ENCODE assay signal across 16 cellular contexts in the genomic region with DNA sequence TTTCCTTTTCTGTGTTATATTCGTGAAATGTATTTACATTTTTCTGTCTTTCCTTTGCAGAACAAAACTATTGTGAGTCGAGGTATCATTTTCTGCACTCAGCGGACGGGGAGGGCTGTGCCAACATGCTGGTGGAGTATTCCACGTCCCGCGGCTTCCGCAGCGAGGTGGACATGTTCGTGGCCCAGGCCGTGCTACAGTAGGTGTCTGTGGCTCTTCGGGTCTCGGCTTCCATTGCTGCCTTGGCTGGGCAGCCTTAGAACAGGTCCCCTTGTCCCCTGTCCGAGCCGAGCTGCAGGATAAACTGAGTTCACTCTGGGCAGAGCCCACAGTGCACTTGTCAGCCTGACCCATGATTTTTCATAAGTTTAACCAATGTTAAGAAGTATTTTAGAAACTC. TPM values are rescaled to one million over a fixed set of nuclear protein-coding genes. Genes with fewer than 3 reads are reported as not detected.
DNase-seq lines count a peak whose midpoint lies in the region; ATAC-seq and TF ChIP-seq lines count a peak whose summit lies in the region.
"Had no signal": no experiment of that assay in that cellular context is flagged by ENCODE, and none has a peak within 500 bp of the region (broad histone marks: within the 10 kb centered on the region; RNA-seq: fewer than 3 reads in every experiment).

No MANE protein-coding gene starts in this region.

- H3K4me1 ChIP-seq in spleen = peaks cover 0 to 11% (median under 1%) of the 10 kb centered on the region in 6 donors
- H3K4me1 ChIP-seq: A549, BE2C had no signal

- no peak for TF ChIP-seq POLR2A in spleen (IDR thresholded peaks at IDR 0.05)

- TF ChIP-seq CTCF in natural killer cell (IDR thresholded peaks at IDR 0.05) (no peak), RWPE1 (conservative IDR thresholded peaks at IDR 0.05; ENCODE audit: low read depth) (no peak), spleen (IDR thresholded peaks at IDR 0.05 in 8 of 11, conservative IDR thresholded peaks at IDR 0.05 in 3 of 11) (no peak)

- DNase-seq in natural killer cell treated with Interleukin-12 subunit alpha and Interleukin-12 subunit beta and Interleukin-15 and Interleukin-18, amount 100 ng/mL, for 72 hours (ENCODE audit: low spot score) = peak; percentile 40
- DNase-seq in natural killer cell (no peak), RWPE1 (ENCODE audit: low spot score) (no peak), spleen (peak; percentile 63), NCI-H1105 treated with DMSO at 0.1 percent for 48 hours (lab: John Stamatoyannopoulos, UW) (no peak)
- DNase-seq in central memory CD8-positive, alpha-beta T cell (ENCODE audit: low spot score in 2 of 2) = no peak
- DNase-seq in activated effector memory CD4-positive, alpha-beta T cell treated with Interleukin-2 at 50 U/mL for 16 hours = no peak
- DNase-seq: BE2C; CD4-positive, alpha-beta memory T cell; DMS153; DMS79 treated with DMSO at 0.1 percent for 48 hours; EL had no signal

- CTCF ChIA-PET in RWPE1 (lab: Yijun Ruan, JAX) = no interaction called here

- no peaks in the 10 kb centered on the region for H3K9me3 ChIP-seq in spleen
- H3K9me3 ChIP-seq: A549, BE2C had no signal

- H3K27ac ChIP-seq in RWPE1 = peak overlapping the region; percentile 21; the same call in 1 of the 2 replicates
- H3K27ac ChIP-seq in spleen = no peak overlapping the region
- H3K27ac ChIP-seq: A549, C4-2B had no signal

- intact Hi-C loops in natural killer cell (cut with micrococcal nuclease) = no loop called here
- intact Hi-C loops in spleen (cut with DNase I; ENCODE audit: low total_unique reads) = no loop called here

- 94 to 98% (median 96%) methylated on average over 15 of the region's 15 CpGs for WGBS in spleen, 5 donors

- H3K4me3 ChIP-seq in spleen = no peak overlapping the region
- H3K4me3 ChIP-seq: A549 had no signal

- H3K36me3 Mint-ChIP-seq in natural killer cell treated with Interleukin-12 subunit alpha and Interleukin-12 subunit beta and Interleukin-15 and Interleukin-18, amount 100 ng/mL, for 72 hours = peaks cover 14% of the 10 kb centered on the region
- peaks cover 1% of the 10 kb centered on the region for H3K36me3 Mint-ChIP-seq in natural killer cell
- peaks cover 49% of the 10 kb centered on the region for H3K36me3 Mint-ChIP-seq in central memory CD8-positive, alpha-beta T cell (ENCODE audit: insufficient read depth)

- H3K27me3 ChIP-seq in spleen (replicated peaks in 1 of 7) = no peaks in the 10 kb centered on the region
- H3K27me3 ChIP-seq: BE2C had no signal

- ATAC-seq in natural killer cell treated with Interleukin-12 subunit alpha and Interleukin-12 subunit beta and Interleukin-15 and Interleukin-18, amount 100 ng/mL, for 72 hours = no peak
- ATAC-seq in natural killer cell = no peak
- ATAC-seq in central memory CD8-positive, alpha-beta T cell (replicated peaks; ENCODE audit: extremely low read depth, poor library complexity, severe bottlenecking) = no peak
- ATAC-seq in GM18907 (IDR thresholded peaks at IDR 0.05; ENCODE audit: unreplicated experiment) = no peak
- ATAC-seq: A549, HCT116 had no signal

- peaks cover 3 to 93% (median 79%) of the 10 kb centered on the region in 6 donors for H3K36me3 ChIP-seq in spleen

- no peaks in the 10 kb centered on the region for H3K27me3 Mint-ChIP-seq in natural killer cell treated with Interleukin-12 subunit alpha and Interleukin-12 subunit beta and Interleukin-15 and Interleukin-18, amount 100 ng/mL, for 72 hours
- H3K27me3 Mint-ChIP-seq in natural killer cell (ENCODE audit: low read depth in 2 of 2) = no peaks in the 10 kb centered on the region
- no peaks in the 10 kb centered on the region for H3K27me3 Mint-ChIP-seq in central memory CD8-positive, alpha-beta T cell
- H3K27me3 Mint-ChIP-seq: CD4-positive, alpha-beta memory T cell had no signal

- POLR2A ChIA-PET in RWPE1 (lab: Yijun Ruan, JAX; ENCODE audit: low non-redundant PET) = no interaction called here

- H3K27ac Mint-ChIP-seq in natural killer cell treated with Interleukin-12 subunit alpha and Interleukin-12 subunit beta and Interleukin-15 and Interleukin-18, amount 100 ng/mL, for 72 hours = peak overlapping the region in 1 of 2 donors; percentile 35
- H3K27ac Mint-ChIP-seq in natural killer cell = no peak overlapping the region
- peak overlapping the region; percentile 62 for H3K27ac Mint-ChIP-seq in central memory CD8-positive, alpha-beta T cell (ENCODE audit: low read depth)

- H3K4me1 Mint-ChIP-seq in natural killer cell treated with Interleukin-12 subunit alpha and Interleukin-12 subunit beta and Interleukin-15 and Interleukin-18, amount 100 ng/mL, for 72 hours (ENCODE audit: low read depth in 2 of 2) = peaks cover 9 to 16% of the 10 kb centered on the region in 2 donors
- H3K4me1 Mint-ChIP-seq in natural killer cell = peaks cover 0 to 21% of the 10 kb centered on the region in 2 donors
- peaks cover 15% of the 10 kb centered on the region for H3K4me1 Mint-ChIP-seq in central memory CD8-positive, alpha-beta T cell

- H3K9me3 Mint-ChIP-seq in natural killer cell treated with Interleukin-12 subunit alpha and Interleukin-12 subunit beta and Interleukin-15 and Interleukin-18, amount 100 ng/mL, for 72 hours = no peaks in the 10 kb centered on the region
- no peaks in the 10 kb centered on the region for H3K9me3 Mint-ChIP-seq in natural killer cell
- H3K9me3 Mint-ChIP-seq in central memory CD8-positive, alpha-beta T cell = no peaks in the 10 kb centered on the region

- no peak overlapping the region for H3K4me3 Mint-ChIP-seq in natural killer cell treated with Interleukin-12 subunit alpha and Interleukin-12 subunit beta and Interleukin-15 and Interleukin-18, amount 100 ng/mL, for 72 hours
- no peak overlapping the region for H3K4me3 Mint-ChIP-seq in natural killer cell
- no peak overlapping the region for H3K4me3 Mint-ChIP-seq in central memory CD8-positive, alpha-beta T cell
- H3K4me3 Mint-ChIP-seq: CD4-positive, alpha-beta memory T cell had no signal

RNA-seq across cellular contexts. Expression of a gene that starts 14.5 kb away (rescaled TPM):
- total RNA-seq in natural killer cell treated with Interleukin-12 subunit alpha and Interleukin-12 subunit beta and Interleukin-15 and Interleukin-18, amount 100 ng/mL, for 72 hours = 10 to 100 TPM; 42.8 to 44.5 TPM
- total RNA-seq in natural killer cell (10 to 100 TPM; 69.3 to 81.6 (median 73.2) TPM), spleen (10 to 100 TPM; 25.4 to 39.5 (median 34.4) TPM)
- 10 to 100 TPM; 40.0 to 63.0 (median 53.9) TPM for polyA plus RNA-seq in spleen

RNA-seq across cellular contexts. Expression of a gene that starts 58.6 kb away (rescaled TPM):
- total RNA-seq in natural killer cell treated with Interleukin-12 subunit alpha and Interleukin-12 subunit beta and Interleukin-15 and Interleukin-18, amount 100 ng/mL, for 72 hours = 10 to 100 TPM; 34.3 to 50.4 TPM
- total RNA-seq in natural killer cell (10 to 100 TPM; 40.2 to 63.5 (median 48.0) TPM), spleen (100 to 1,000 TPM; 103 to 181 (median 154) TPM)
- 10 to 100 TPM; 33.2 to 59.5 (median 54.9) TPM for polyA plus RNA-seq in spleen

Comparison
In these comparisons a context has a peak if more than half of its experiments do, and no peak if none do; other contexts are left out.
1. DNase-seq: peak in natural killer cell treated with Interleukin-12 subunit alpha and Interleukin-12 subunit beta and Interleukin-15 and Interleukin-18, amount 100 ng/mL, for 72 hours (single experiment) and spleen (single experiment); none in natural killer cell (single experiment), RWPE1 (single experiment), central memory CD8-positive, alpha-beta T cell (0 of 2), NCI-H1105 treated with DMSO at 0.1 percent for 48 hours (single experiment) and activated effector memory CD4-positive, alpha-beta T cell treated with Interleukin-2 at 50 U/mL for 16 hours (single experiment).